30 cellular contexts compared by ENCODE assay signal in the genomic region with DNA sequence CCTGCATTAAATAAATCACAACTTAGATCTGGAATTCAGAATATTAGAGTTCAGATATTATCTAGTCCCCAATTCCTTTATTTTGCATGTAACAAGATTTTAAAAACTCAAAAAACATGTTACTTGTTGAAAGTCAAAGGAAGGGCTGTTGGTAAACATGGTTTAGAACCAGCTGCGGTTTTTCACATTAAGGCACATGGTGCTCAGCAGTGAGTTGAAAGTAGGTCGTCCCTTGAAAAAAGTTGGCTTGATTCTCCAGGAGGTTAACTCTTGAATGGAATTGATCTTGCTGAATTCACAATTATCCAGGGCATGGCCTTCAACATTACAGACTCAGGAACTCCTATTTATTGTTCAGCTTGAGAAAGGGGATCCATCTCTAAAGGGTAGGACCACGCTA.
"Had no signal": no experiment of that assay in that cellular context is flagged by ENCODE, and none has a peak within 500 bp of the region (broad histone marks: within the 10 kb centered on the region; RNA-seq: fewer than 3 reads in every experiment).

No MANE protein-coding gene starts in this region.

- H3K4me1 Mint-ChIP-seq: activated B cell treated with CpG ODN at 0.5 μM for 24 hours; activated T-helper 17 cell treated with anti-CD3 and anti-CD28 coated beads, Interleukin-2, amount 50 U/mL, for 72 hours; T-cell had no signal

- H3K4me1 ChIP-seq: esophagus squamous epithelium, gastroesophageal sphincter had no signal

- H3K27ac ChIP-seq: epithelial cell of prostate, esophagus squamous epithelium, gastroesophageal sphincter, WERI-Rb-1 had no signal

- ATAC-seq: activated CD4-positive, CD25-positive, alpha-beta regulatory T cell treated with anti-CD3 and anti-CD28 coated beads, Interleukin-2, amount 50 U/mL, for 24 hours; activated CD8-positive, alpha-beta T cell treated with anti-CD3 and anti-CD28 coated beads for 36 hours; activated T-cell treated with anti-CD3 and anti-CD28 coated beads, Interleukin-2, amount 50 U/mL, for 4 hours; activated T-helper 17 cell treated with anti-CD3 and anti-CD28 coated beads, Interleukin-2, amount 50 U/mL, for 72 hours; effector memory CD8-positive, alpha-beta T cell; gastroesophageal sphincter; T-cell had no signal

- H3K27me3 ChIP-seq: esophagus squamous epithelium, gastroesophageal sphincter had no signal

- H3K4me3 ChIP-seq: esophagus squamous epithelium, gastroesophageal sphincter had no signal

- H3K36me3 Mint-ChIP-seq: activated naive CD8-positive, alpha-beta T cell; T-cell had no signal

- DNase-seq: activated B cell treated with CpG ODN at 0.5 μM for 24 hours; activated CD4-positive, alpha-beta T cell treated with anti-CD3 and anti-CD28 coated beads for 48 hours; activated CD4-positive, alpha-beta T cell treated with anti-CD3 and anti-CD28 coated beads, Interleukin-2, amount 50 U/mL, for 1 hour; activated CD4-positive, alpha-beta T cell treated with anti-CD3 and anti-CD28 coated beads, Interleukin-2, amount 50 U/mL, for 48 hours; activated CD8-positive, alpha-beta memory T cell treated with anti-CD3 and anti-CD28 coated beads for 24 hours; activated CD8-positive, alpha-beta T cell treated with anti-CD3 and anti-CD28 coated beads for 36 hours; activated effector memory CD4-positive, alpha-beta T cell treated with Interleukin-2 at 50 U/mL for 16 hours; activated gamma-delta T cell treated with Interleukin-2 at 50 U/mL for 16 hours; activated naive CD4-positive, alpha-beta T cell treated with anti-CD3 and anti-CD28 coated beads, Interleukin-2, amount 50 U/mL, for 16 hours; activated naive CD4-positive, alpha-beta T cell treated with Interleukin-2 at 50 U/mL for 16 hours; activated T-cell treated with anti-CD3 and anti-CD28 coated beads, Interleukin-2, amount 50 U/mL, for 4 hours; amniotic stem cell; caudate nucleus; cortex of kidney; dermis blood vessel endothelial cell; effector CD4-positive, alpha-beta T cell; effector memory CD8-positive, alpha-beta T cell; esophagus squamous epithelium; foreskin melanocyte; SW 1271; T-cell; T1000; WERI-Rb-1 had no signal

- H3K9me3 ChIP-seq: esophagus squamous epithelium, gastroesophageal sphincter had no signal

- H3K36me3 ChIP-seq: esophagus squamous epithelium, gastroesophageal sphincter, WERI-Rb-1 had no signal

- H3K4me3 Mint-ChIP-seq: activated B cell treated with CpG ODN at 0.5 μM for 24 hours; activated CD8-positive, alpha-beta T cell treated with anti-CD3 and anti-CD28 coated beads for 36 hours; activated naive CD8-positive, alpha-beta T cell; activated T-cell treated with anti-CD3 and anti-CD28 coated beads, Interleukin-2, amount 50 U/mL, for 4 hours; activated T-helper 17 cell treated with anti-CD3 and anti-CD28 coated beads, Interleukin-2, amount 50 U/mL, for 72 hours; T-cell; T-helper 1 cell treated with Interleukin-12 subunit alpha and Interleukin-12 subunit beta and Interleukin-4 antibody, amounts not matched to agents 30 μg/mL and 1 μg/mL, for 36 hours; T-helper 2 cell treated with Interferon-gamma antibody and Interleukin-4, amounts not matched to agents 5 μg/mL and 100 μg/mL, for 36 hours had no signal

- H3K27ac Mint-ChIP-seq: activated B cell treated with CpG ODN at 0.5 μM for 24 hours; activated CD8-positive, alpha-beta T cell treated with anti-CD3 and anti-CD28 coated beads for 36 hours; activated naive CD8-positive, alpha-beta T cell; activated T-helper 17 cell treated with anti-CD3 and anti-CD28 coated beads, Interleukin-2, amount 50 U/mL, for 72 hours; effector memory CD8-positive, alpha-beta T cell; T-cell; T-helper 1 cell treated with Interleukin-12 subunit alpha and Interleukin-12 subunit beta and Interleukin-4 antibody, amounts not matched to agents 30 μg/mL and 1 μg/mL, for 36 hours; T-helper 2 cell treated with Interferon-gamma antibody and Interleukin-4, amounts not matched to agents 5 μg/mL and 100 μg/mL, for 36 hours had no signal

- H3K27me3 Mint-ChIP-seq: activated B cell treated with CpG ODN at 0.5 μM for 24 hours; activated naive CD8-positive, alpha-beta T cell; activated T-helper 17 cell treated with anti-CD3 and anti-CD28 coated beads, Interleukin-2, amount 50 U/mL, for 72 hours had no signal

- H3K9me3 Mint-ChIP-seq: activated B cell treated with CpG ODN at 0.5 μM for 24 hours; activated CD8-positive, alpha-beta T cell treated with anti-CD3 and anti-CD28 coated beads for 36 hours; activated T-cell treated with anti-CD3 and anti-CD28 coated beads, Interleukin-2, amount 50 U/mL, for 4 hours; activated T-helper 17 cell treated with anti-CD3 and anti-CD28 coated beads, Interleukin-2, amount 50 U/mL, for 72 hours; effector memory CD8-positive, alpha-beta T cell; T-cell; T-helper 1 cell treated with Interleukin-12 subunit alpha and Interleukin-12 subunit beta and Interleukin-4 antibody, amounts not matched to agents 30 μg/mL and 1 μg/mL, for 36 hours; T-helper 2 cell treated with Interferon-gamma antibody and Interleukin-4, amounts not matched to agents 5 μg/mL and 100 μg/mL, for 36 hours had no signal
